ENCODE assay signal across 8 cellular contexts in genomic region chr20:44967207-44967807, GRCh38. TPM values are rescaled to one million over a fixed set of nuclear protein-coding genes. Genes with fewer than 3 reads are reported as not detected.
A peak's percentile ranks its signal among the peaks of the same experiment; 100 is the strongest.
DNase-seq lines count a peak whose midpoint lies in the region; ATAC-seq and TF ChIP-seq lines count a peak whose summit lies in the region.

No MANE protein-coding gene starts in this region.

- peak overlapping the region; percentile 96 for H3K4me3 ChIP-seq in PC-3 (ENCODE audit: low read length)
- peak overlapping the region; percentile 79 to 96 for H3K4me3 ChIP-seq in ascending aorta
- H3K4me3 ChIP-seq in kidney epithelial cell (ENCODE audit: low read depth, low read length): peak overlapping the region; percentile 91
- H3K4me3 ChIP-seq in stomach smooth muscle (ENCODE audit: low read length in 2 of 2): peak overlapping the region; percentile 97 to 98

- CTCF ChIA-PET in PC-3 (lab: Charles Lee): interaction anchor here (0.6 kb wide), 3 partner anchors 19 to 124 kb away, joined by 3 to 5 read pairs (median 4); no protein-coding TSS in a partner anchor

- H3K27me3 ChIP-seq in PC-3 (ENCODE audit: low read length): no peaks in the 10 kb centered on the region
- H3K27me3 ChIP-seq in ascending aorta: no peaks in the 10 kb centered on the region
- H3K27me3 ChIP-seq in kidney epithelial cell (ENCODE audit: control insufficient read depth, insufficient read depth, low read length): no peaks in the 10 kb centered on the region
- H3K27me3 ChIP-seq in stomach smooth muscle (ENCODE audit: control insufficient read depth in 1 of 2, insufficient read depth in 2 of 2, low read length in 2 of 2): no peaks in the 10 kb centered on the region

- peaks cover 35% of the 10 kb centered on the region for H3K4me1 ChIP-seq in PC-3 (ENCODE audit: insufficient read depth, low read length)
- peaks cover 10 to 11% of the 10 kb centered on the region in 2 donors for H3K4me1 ChIP-seq in ascending aorta
- peaks cover 17% of the 10 kb centered on the region for H3K4me1 ChIP-seq in stomach smooth muscle (ENCODE audit: control insufficient read depth, insufficient read depth, low read length)

- BruUV-seq in PC-3 (replicated peaks; lab: Mats Ljungman, UMichigan): TSS peak; percentile 32

- intact Hi-C loops in PC-3 (cut with micrococcal nuclease) (no loop called here), ascending aorta (cut with DNase I) (loop anchor here (10.0 kb wide), 3 partner anchors 437 to 807 kb away; partner anchors contain the start of genes DBNDD2 and OSER1)

- TF ChIP-seq CTCF in PC-3 (conservative IDR thresholded peaks at IDR 0.05; ENCODE audit: low read depth, low read length): no peak
- peak in 1 of 3 experiments; percentile 2 for TF ChIP-seq CTCF in ascending aorta (IDR thresholded peaks at IDR 0.05)
- TF ChIP-seq CTCF in kidney epithelial cell (IDR thresholded peaks at IDR 0.05; ENCODE audit: insufficient read depth, low read length, poor library complexity, severe bottlenecking): no peak

- H3K36me3 ChIP-seq in PC-3 (ENCODE audit: low read depth, low read length) (no peaks in the 10 kb centered on the region; the same call in 1 of the 2 replicates), ascending aorta (no peaks in the 10 kb centered on the region), kidney epithelial cell (ENCODE audit: control insufficient read depth, insufficient read depth, low read length) (no peaks in the 10 kb centered on the region), stomach smooth muscle (ENCODE audit: control insufficient read depth in 2 of 2, insufficient read depth in 2 of 2, low read length in 2 of 2) (no peaks in the 10 kb centered on the region)

- peaks cover 2% of the 10 kb centered on the region for H3F3A ChIP-seq in PC-3 (ENCODE audit: low read length, unreplicated experiment)

- H4K20me1 ChIP-seq in PC-3 (ENCODE audit: low read length): 0 out of 2 replicates have a peak, but pooled peaks cover 4% of the 10 kb centered on the region

- H3K4me2 ChIP-seq in PC-3 (ENCODE audit: low read length): peak overlapping the region; percentile 96

- peaks cover 58% of the 10 kb centered on the region for H3K79me2 ChIP-seq in PC-3 (ENCODE audit: low read length)

- no peaks in the 10 kb centered on the region for H3K9me2 ChIP-seq in PC-3 (replicated peaks; ENCODE audit: low read length)

- H3K27ac ChIP-seq in PC-3 (ENCODE audit: low read length) (no peak overlapping the region), ascending aorta (peak overlapping the region; percentile 78 to 83), stomach smooth muscle (ENCODE audit: low read length) (peak overlapping the region; percentile 80)

- ATAC-seq in GM18505 (IDR thresholded peaks at IDR 0.05; ENCODE audit: unreplicated experiment): no peak
- peak; percentile 15; the same call in 1 of the 2 replicates for ATAC-seq in PC-3
- no peak for ATAC-seq in GM21528 (IDR thresholded peaks at IDR 0.05; ENCODE audit: low FRiP score, unreplicated experiment)
- no peak for ATAC-seq in HG03571 (IDR thresholded peaks at IDR 0.05; ENCODE audit: unreplicated experiment)
- ATAC-seq in HG03354 (IDR thresholded peaks at IDR 0.05; ENCODE audit: poor library complexity, severe bottlenecking, unreplicated experiment): no peak

- H3K9me3 ChIP-seq in PC-3 (ENCODE audit: low read length): no peaks in the 10 kb centered on the region
- no peaks in the 10 kb centered on the region for H3K9me3 ChIP-seq in ascending aorta
- H3K9me3 ChIP-seq in stomach smooth muscle (ENCODE audit: control insufficient read depth in 2 of 2, low read length in 2 of 2): no peaks in the 10 kb centered on the region

- TF ChIP-seq POLR2A in GM18505 (IDR thresholded peaks at IDR 0.05; ENCODE audit: borderline replicate concordance, extremely low read depth, insufficient read depth, insufficient read length): peak; percentile 54

- POLR2A ChIA-PET in PC-3 (lab: Charles Lee; ENCODE audit: unreplicated experiment): interaction anchor here (0.5 kb wide), 1 partner anchor 21 kb away, joined by 12 read pairs; no protein-coding TSS in a partner anchor

- H3K9ac ChIP-seq in PC-3 (ENCODE audit: low read length): peak overlapping the region; percentile 82
- peak overlapping the region; percentile 87 to 93 for H3K9ac ChIP-seq in stomach smooth muscle (ENCODE audit: low read length in 2 of 2)

- DNase-seq in PC-3: peak; percentile 29
- no peak for DNase-seq in ascending aorta (ENCODE audit: low spot score in 2 of 2)
- DNase-seq in kidney epithelial cell (ENCODE audit: low read depth): no peak

- H2AFZ ChIP-seq in PC-3 (ENCODE audit: low read length): peak overlapping the region; percentile 97; the same call in 1 of the 2 replicates

RNA-seq across cellular contexts. Expression of gene STK4, which starts 1.0 kb away (rescaled TPM):
- 18.6 and 20.6 TPM in 2 replicates for total RNA-seq in PC-3 (2014; rRNA removed)
- total RNA-seq in ascending aorta: 20.6 TPM
- 20.1 and 27.1 TPM in 2 replicates for total RNA-seq in kidney epithelial cell

RNA-seq across cellular contexts. Expression of gene TOMM34, which starts 7.1 kb away (rescaled TPM):
- total RNA-seq in PC-3 (2014; rRNA removed) (103 and 120 TPM in 2 replicates), ascending aorta (11.1 TPM), kidney epithelial cell (62.3 and 72.9 TPM in 2 replicates)

RNA-seq across cellular contexts. Expression of gene PABPC1L, which starts 57.4 kb away (rescaled TPM):
- total RNA-seq in PC-3 (2014; rRNA removed) (32.0 and 40.7 TPM in 2 replicates), ascending aorta (22.9 TPM), kidney epithelial cell (15.7 and 27.2 TPM in 2 replicates)
